In the genomic region with DNA sequence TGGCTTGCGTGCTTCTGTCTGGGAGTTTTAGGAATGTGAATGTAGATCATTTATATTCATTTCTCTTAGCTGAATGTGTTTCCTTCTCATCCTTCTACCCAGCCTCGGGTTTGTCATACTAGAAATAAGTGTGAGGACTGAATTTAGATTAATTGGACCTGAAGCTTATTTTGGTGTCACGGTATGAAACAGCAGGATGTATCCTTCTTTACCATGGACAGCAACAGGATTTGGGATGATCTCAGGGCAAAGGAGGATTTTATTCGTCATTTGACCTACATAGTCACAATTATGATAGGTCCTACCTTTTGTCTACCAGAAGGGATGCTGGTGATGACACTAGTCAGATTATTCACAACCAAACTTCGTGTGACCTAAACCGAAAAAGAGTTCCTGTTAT, we compare ENCODE assay signal across 2 cellular contexts.
TF ChIP-seq lines count a peak whose summit lies in the region.

No MANE protein-coding gene starts in this region.

TF ChIP-seq in SK-N-SH, 30 proteins besides CTCF, POLR2A, EP300 and RAD21 (continued from another document):
- TF ChIP-seq, protein P1, sequence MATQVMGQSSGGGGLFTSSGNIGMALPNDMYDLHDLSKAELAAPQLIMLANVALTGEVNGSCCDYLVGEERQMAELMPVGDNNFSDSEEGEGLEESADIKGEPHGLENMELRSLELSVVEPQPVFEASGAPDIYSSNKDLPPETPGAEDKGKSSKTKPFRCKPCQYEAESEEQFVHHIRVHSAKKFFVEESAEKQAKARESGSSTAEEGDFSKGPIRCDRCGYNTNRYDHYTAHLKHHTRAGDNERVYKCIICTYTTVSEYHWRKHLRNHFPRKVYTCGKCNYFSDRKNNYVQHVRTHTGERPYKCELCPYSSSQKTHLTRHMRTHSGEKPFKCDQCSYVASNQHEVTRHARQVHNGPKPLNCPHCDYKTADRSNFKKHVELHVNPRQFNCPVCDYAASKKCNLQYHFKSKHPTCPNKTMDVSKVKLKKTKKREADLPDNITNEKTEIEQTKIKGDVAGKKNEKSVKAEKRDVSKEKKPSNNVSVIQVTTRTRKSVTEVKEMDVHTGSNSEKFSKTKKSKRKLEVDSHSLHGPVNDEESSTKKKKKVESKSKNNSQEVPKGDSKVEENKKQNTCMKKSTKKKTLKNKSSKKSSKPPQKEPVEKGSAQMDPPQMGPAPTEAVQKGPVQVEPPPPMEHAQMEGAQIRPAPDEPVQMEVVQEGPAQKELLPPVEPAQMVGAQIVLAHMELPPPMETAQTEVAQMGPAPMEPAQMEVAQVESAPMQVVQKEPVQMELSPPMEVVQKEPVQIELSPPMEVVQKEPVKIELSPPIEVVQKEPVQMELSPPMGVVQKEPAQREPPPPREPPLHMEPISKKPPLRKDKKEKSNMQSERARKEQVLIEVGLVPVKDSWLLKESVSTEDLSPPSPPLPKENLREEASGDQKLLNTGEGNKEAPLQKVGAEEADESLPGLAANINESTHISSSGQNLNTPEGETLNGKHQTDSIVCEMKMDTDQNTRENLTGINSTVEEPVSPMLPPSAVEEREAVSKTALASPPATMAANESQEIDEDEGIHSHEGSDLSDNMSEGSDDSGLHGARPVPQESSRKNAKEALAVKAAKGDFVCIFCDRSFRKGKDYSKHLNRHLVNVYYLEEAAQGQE (IDR thresholded peaks at IDR 0.05; ENCODE audit: low read depth, low read length) = peak; percentile 86

TF ChIP-seq in SK-N-SH treated with all-trans-retinoic acid at 6 μM for 48 hours, 23 proteins besides CTCF, POLR2A, EP300 and RAD21 (continued from another document):
- TF ChIP-seq, protein P2, sequence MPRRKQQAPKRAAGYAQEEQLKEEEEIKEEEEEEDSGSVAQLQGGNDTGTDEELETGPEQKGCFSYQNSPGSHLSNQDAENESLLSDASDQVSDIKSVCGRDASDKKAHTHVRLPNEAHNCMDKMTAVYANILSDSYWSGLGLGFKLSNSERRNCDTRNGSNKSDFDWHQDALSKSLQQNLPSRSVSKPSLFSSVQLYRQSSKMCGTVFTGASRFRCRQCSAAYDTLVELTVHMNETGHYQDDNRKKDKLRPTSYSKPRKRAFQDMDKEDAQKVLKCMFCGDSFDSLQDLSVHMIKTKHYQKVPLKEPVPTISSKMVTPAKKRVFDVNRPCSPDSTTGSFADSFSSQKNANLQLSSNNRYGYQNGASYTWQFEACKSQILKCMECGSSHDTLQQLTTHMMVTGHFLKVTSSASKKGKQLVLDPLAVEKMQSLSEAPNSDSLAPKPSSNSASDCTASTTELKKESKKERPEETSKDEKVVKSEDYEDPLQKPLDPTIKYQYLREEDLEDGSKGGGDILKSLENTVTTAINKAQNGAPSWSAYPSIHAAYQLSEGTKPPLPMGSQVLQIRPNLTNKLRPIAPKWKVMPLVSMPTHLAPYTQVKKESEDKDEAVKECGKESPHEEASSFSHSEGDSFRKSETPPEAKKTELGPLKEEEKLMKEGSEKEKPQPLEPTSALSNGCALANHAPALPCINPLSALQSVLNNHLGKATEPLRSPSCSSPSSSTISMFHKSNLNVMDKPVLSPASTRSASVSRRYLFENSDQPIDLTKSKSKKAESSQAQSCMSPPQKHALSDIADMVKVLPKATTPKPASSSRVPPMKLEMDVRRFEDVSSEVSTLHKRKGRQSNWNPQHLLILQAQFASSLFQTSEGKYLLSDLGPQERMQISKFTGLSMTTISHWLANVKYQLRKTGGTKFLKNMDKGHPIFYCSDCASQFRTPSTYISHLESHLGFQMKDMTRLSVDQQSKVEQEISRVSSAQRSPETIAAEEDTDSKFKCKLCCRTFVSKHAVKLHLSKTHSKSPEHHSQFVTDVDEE (CRISPR knock-in tag; IDR thresholded peaks at IDR 0.05) = no peak
- TF ChIP-seq ESRRG (CRISPR knock-in tag; IDR thresholded peaks at IDR 0.05) (no peak), TOX (CRISPR knock-in tag; IDR thresholded peaks at IDR 0.05; ENCODE audit: borderline replicate concordance) (no peak), PPARA (CRISPR knock-in tag; IDR thresholded peaks at IDR 0.05; ENCODE audit: borderline replicate concordance) (no peak), OSR1 (CRISPR knock-in tag; IDR thresholded peaks at IDR 0.05) (no peak), ZFP3 (CRISPR knock-in tag; IDR thresholded peaks at IDR 0.05) (no peak), ZNF8 (CRISPR knock-in tag; IDR thresholded peaks at IDR 0.05) (no peak), ARNTL (CRISPR knock-in tag; IDR thresholded peaks at IDR 0.05; ENCODE audit: borderline replicate concordance, low read depth) (no peak), RARB (CRISPR knock-in tag; IDR thresholded peaks at IDR 0.05) (no peak)
- TF ChIP-seq, protein P3, sequence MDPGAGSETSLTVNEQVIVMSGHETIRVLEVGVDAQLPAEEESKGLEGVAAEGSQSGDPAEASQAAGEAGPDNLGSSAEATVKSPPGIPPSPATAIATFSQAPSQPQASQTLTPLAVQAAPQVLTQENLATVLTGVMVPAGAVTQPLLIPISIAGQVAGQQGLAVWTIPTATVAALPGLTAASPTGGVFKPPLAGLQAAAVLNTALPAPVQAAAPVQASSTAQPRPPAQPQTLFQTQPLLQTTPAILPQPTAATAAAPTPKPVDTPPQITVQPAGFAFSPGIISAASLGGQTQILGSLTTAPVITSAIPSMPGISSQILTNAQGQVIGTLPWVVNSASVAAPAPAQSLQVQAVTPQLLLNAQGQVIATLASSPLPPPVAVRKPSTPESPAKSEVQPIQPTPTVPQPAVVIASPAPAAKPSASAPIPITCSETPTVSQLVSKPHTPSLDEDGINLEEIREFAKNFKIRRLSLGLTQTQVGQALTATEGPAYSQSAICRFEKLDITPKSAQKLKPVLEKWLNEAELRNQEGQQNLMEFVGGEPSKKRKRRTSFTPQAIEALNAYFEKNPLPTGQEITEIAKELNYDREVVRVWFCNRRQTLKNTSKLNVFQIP (CRISPR knock-in tag; IDR thresholded peaks at IDR 0.05; ENCODE audit: borderline replicate concordance, low read depth) = no peak
